1 cellular context compared by ENCODE assay signal in genomic region chr11:119418759-119419158, GRCh38.
TF ChIP-seq lines count a peak whose summit lies in the region.

No MANE protein-coding gene starts in this region.

TF ChIP-seq in H1, 55 proteins besides CTCF, POLR2A, EP300 and RAD21:
- TF ChIP-seq ZNF274 (IDR thresholded peaks at IDR 0.05; ENCODE audit: borderline replicate concordance, extremely low read depth, low read length) (no peak), PHF8 (conservative IDR thresholded peaks at IDR 0.05; ENCODE audit: low read depth, low read length) (no peak), RBBP5 (IDR thresholded peaks at IDR 0.05; ENCODE audit: borderline replicate concordance, low read depth, low read length) (no peak), KDM5A (IDR thresholded peaks at IDR 0.05; ENCODE audit: low read length) (no peak), ASH2L (IDR thresholded peaks at IDR 0.05; ENCODE audit: low read length) (no peak), POLR2AphosphoS5 (IDR thresholded peaks at IDR 0.05; ENCODE audit: low read depth, low read length) (no peak; the same call in 1 of the 2 replicates), YY1 (IDR thresholded peaks at IDR 0.05; ENCODE audit: low read depth, low read length) (no peak), ATF3 (IDR thresholded peaks at IDR 0.05; ENCODE audit: insufficient read depth, low read depth, low read length) (no peak), GABPA (IDR thresholded peaks at IDR 0.05; ENCODE audit: borderline replicate concordance, insufficient read depth, low read length) (no peak), JUN (IDR thresholded peaks at IDR 0.05; ENCODE audit: low read depth, low read length) (no peak), ATF2 (IDR thresholded peaks at IDR 0.05; ENCODE audit: low read length) (no peak), EGR1 (IDR thresholded peaks at IDR 0.05; ENCODE audit: borderline replicate concordance, low read depth, low read length) (no peak), HDAC6 (IDR thresholded peaks at IDR 0.05; ENCODE audit: low read depth, low read length) (no peak), CHD2 (IDR thresholded peaks at IDR 0.05; ENCODE audit: low read length) (no peak)
